27 cellular contexts compared by ENCODE assay signal in genomic region chr5:41776435-41776834, GRCh38.
A peak's percentile ranks its signal among the peaks of the same experiment; 100 is the strongest.
DNase-seq lines count a peak whose midpoint lies in the region; ATAC-seq and TF ChIP-seq lines count a peak whose summit lies in the region.
"Had no signal": no experiment of that assay in that cellular context is flagged by ENCODE, and none has a peak within 500 bp of the region (broad histone marks: within the 10 kb centered on the region; RNA-seq: fewer than 3 reads in every experiment).

No MANE protein-coding gene starts in this region.

- H3K27ac Mint-ChIP-seq in activated CD4-positive, alpha-beta T cell treated with anti-CD3 and anti-CD28 coated beads for 36 hours: no peak overlapping the region
- H3K27ac Mint-ChIP-seq: activated CD8-positive, alpha-beta memory T cell treated with anti-CD3 and anti-CD28 coated beads, Interleukin-2, amount 10 ng/mL, durations not matched to agents 7 days and 5 days; activated T-helper 1 cell treated with anti-CD3 and anti-CD28 coated beads, Interleukin-12 subunit alpha, Interleukin-12 subunit beta, Interleukin-2, Interleukin-4 antibody, amounts not matched to agents 30 ng/mL and 10 ng/mL and 1 ng/mL, durations not matched to agents 14 hours and 24 hours and 36 hours; CD4-positive, CD25-positive, alpha-beta regulatory T cell; naive B cell; stimulated activated memory B cell treated with anti-CD40 and anti-IgM and Interleukin-4, amounts not matched to agents 10 μg/mL and 1 μg/mL and 100 μg/mL, for 72 hours had no signal

- no peaks in the 10 kb centered on the region for H3K36me3 ChIP-seq in tibial artery
- H3K36me3 ChIP-seq: suprapubic skin, vagina had no signal

- peaks cover 9% of the 10 kb centered on the region for H3K4me1 Mint-ChIP-seq in activated CD4-positive, alpha-beta T cell treated with anti-CD3 and anti-CD28 coated beads for 36 hours
- H3K4me1 Mint-ChIP-seq: stimulated activated memory B cell treated with anti-CD40 and anti-IgM and Interleukin-4, amounts not matched to agents 10 μg/mL and 1 μg/mL and 100 μg/mL, for 72 hours had no signal

- H3K27ac ChIP-seq in coronary artery: peak overlapping the region; percentile 29 to 44
- H3K27ac ChIP-seq in tibial artery: peak overlapping the region; percentile 9 to 44
- H3K27ac ChIP-seq: esophagus squamous epithelium, spleen, suprapubic skin, vagina had no signal

- H3K9me3 ChIP-seq in tibial artery: no peaks in the 10 kb centered on the region
- H3K9me3 ChIP-seq: esophagus squamous epithelium, spleen, suprapubic skin, vagina had no signal

- no peak overlapping the region for H3K4me3 Mint-ChIP-seq in activated CD4-positive, alpha-beta T cell treated with anti-CD3 and anti-CD28 coated beads for 36 hours
- H3K4me3 Mint-ChIP-seq: activated CD8-positive, alpha-beta memory T cell treated with anti-CD3 and anti-CD28 coated beads, Interleukin-2, amount 10 ng/mL, durations not matched to agents 7 days and 5 days; activated T-helper 1 cell treated with anti-CD3 and anti-CD28 coated beads, Interleukin-12 subunit alpha, Interleukin-12 subunit beta, Interleukin-2, Interleukin-4 antibody, amounts not matched to agents 30 ng/mL and 10 ng/mL and 1 ng/mL, durations not matched to agents 14 hours and 24 hours and 36 hours; naive B cell; stimulated activated memory B cell treated with anti-CD40 and anti-IgM and Interleukin-4, amounts not matched to agents 10 μg/mL and 1 μg/mL and 100 μg/mL, for 72 hours had no signal

- no peak for TF ChIP-seq CTCF in coronary artery (IDR thresholded peaks at IDR 0.05)
- TF ChIP-seq CTCF in tibial artery (IDR thresholded peaks at IDR 0.05): no peak

- POLR2A ChIA-PET in activated CD4-positive, alpha-beta T cell treated with anti-CD3 and anti-CD28 coated beads for 36 hours (lab: Charles Lee): no interaction called here

- no peaks in the 10 kb centered on the region for H3K27me3 ChIP-seq in tibial artery
- H3K27me3 ChIP-seq: esophagus squamous epithelium, spleen, suprapubic skin, vagina had no signal

- DNase-seq in LHCN-M2 (ENCODE audit: low read depth): peak; percentile 39
- no peak for DNase-seq in coronary artery (ENCODE audit: low spot score)
- DNase-seq in iris pigment epithelial cell (ENCODE audit: low read depth): peak; percentile 11
- no peak for DNase-seq in tibial artery
- no peak for DNase-seq in activated CD4-positive, alpha-beta T cell treated with anti-CD3 and anti-CD28 coated beads for 36 hours
- DNase-seq: activated CD4-positive, alpha-beta T cell treated with anti-CD3 and anti-CD28 coated beads, Interleukin-2, amount 50 U/mL, for 1 hour; activated CD8-positive, alpha-beta memory T cell treated with anti-CD3 and anti-CD28 coated beads, Interleukin-2, amount 10 ng/mL, durations not matched to agents 7 days and 5 days; activated naive CD4-positive, alpha-beta T cell treated with anti-CD3 and anti-CD28 coated beads, Interleukin-2, amount 50 U/mL, for 16 hours; CD4-positive, CD25-positive, alpha-beta regulatory T cell; effector CD8-positive, alpha-beta T cell; esophagus squamous epithelium; head of caudate nucleus; mesendoderm; naive B cell; NCI-H1105; NCI-H2081 treated with DMSO at 0.1 percent for 48 hours; NCI-H345; NCI-H774; occipital lobe; spleen; stimulated activated CD4-positive, alpha-beta T cell treated with anti-CD3 and anti-CD28 coated beads, Interleukin-4, amount 100 ng/mL, for 1 hour had no signal

- ATAC-seq in activated CD4-positive, CD25-positive, alpha-beta regulatory T cell treated with anti-CD3 and anti-CD28 coated beads, Interleukin-2, amount 50 U/mL, for 24 hours: no peak
- ATAC-seq in activated CD4-positive, alpha-beta T cell treated with anti-CD3 and anti-CD28 coated beads for 36 hours: no peak
- no peak for ATAC-seq in HG03571 (IDR thresholded peaks at IDR 0.05; ENCODE audit: unreplicated experiment)
- ATAC-seq: activated CD8-positive, alpha-beta memory T cell treated with anti-CD3 and anti-CD28 coated beads, Interleukin-2, amount 10 ng/mL, durations not matched to agents 7 days and 5 days; stimulated activated memory B cell treated with anti-CD40 and anti-IgM and Interleukin-4, amounts not matched to agents 10 μg/mL and 1 μg/mL and 100 μg/mL, for 72 hours had no signal

- H3K4me1 ChIP-seq in tibial artery: peaks cover 0 to 22% (median 0%) of the 10 kb centered on the region in 4 donors
- H3K4me1 ChIP-seq: esophagus squamous epithelium, spleen, suprapubic skin, vagina had no signal

- intact Hi-C loops in tibial artery (cut with DNase I; ENCODE audit: low total_unique reads): no loop called here
- intact Hi-C loops in activated CD4-positive, alpha-beta T cell treated with anti-CD3 and anti-CD28 coated beads for 36 hours (cut with DNase I, micrococcal nuclease): no loop called here

- CTCF ChIA-PET in activated CD4-positive, alpha-beta T cell treated with anti-CD3 and anti-CD28 coated beads for 36 hours (lab: Charles Lee): no interaction called here

- H3K36me3 Mint-ChIP-seq in activated CD4-positive, alpha-beta T cell treated with anti-CD3 and anti-CD28 coated beads for 36 hours (ENCODE audit: low read depth): peaks cover 47% of the 10 kb centered on the region

- peak overlapping the region; percentile 25 for H3K4me3 ChIP-seq in coronary artery
- H3K4me3 ChIP-seq in tibial artery: no peak overlapping the region
- H3K4me3 ChIP-seq: esophagus squamous epithelium, spleen, suprapubic skin, vagina had no signal

- H3K9me3 Mint-ChIP-seq in activated CD4-positive, alpha-beta T cell treated with anti-CD3 and anti-CD28 coated beads for 36 hours (ENCODE audit: low read depth): no peaks in the 10 kb centered on the region
- H3K9me3 Mint-ChIP-seq: activated T-helper 1 cell treated with anti-CD3 and anti-CD28 coated beads, Interleukin-12 subunit alpha, Interleukin-12 subunit beta, Interleukin-2, Interleukin-4 antibody, amounts not matched to agents 30 ng/mL and 10 ng/mL and 1 ng/mL, durations not matched to agents 14 hours and 24 hours and 36 hours; naive B cell; stimulated activated memory B cell treated with anti-CD40 and anti-IgM and Interleukin-4, amounts not matched to agents 10 μg/mL and 1 μg/mL and 100 μg/mL, for 72 hours had no signal

- no peaks in the 10 kb centered on the region for H3K27me3 Mint-ChIP-seq in activated CD4-positive, alpha-beta T cell treated with anti-CD3 and anti-CD28 coated beads for 36 hours
- H3K27me3 Mint-ChIP-seq: activated CD8-positive, alpha-beta memory T cell treated with anti-CD3 and anti-CD28 coated beads, Interleukin-2, amount 10 ng/mL, durations not matched to agents 7 days and 5 days; CD4-positive, CD25-positive, alpha-beta regulatory T cell; naive B cell; stimulated activated memory B cell treated with anti-CD40 and anti-IgM and Interleukin-4, amounts not matched to agents 10 μg/mL and 1 μg/mL and 100 μg/mL, for 72 hours had no signal

Comparison
In these comparisons a context has a peak if more than half of its experiments do, and no peak if none do; other contexts are left out.
1. DNase-seq: peak in LHCN-M2 (single experiment) and iris pigment epithelial cell (single experiment); none in coronary artery (single experiment), tibial artery (0 of 2) and activated CD4-positive, alpha-beta T cell treated with anti-CD3 and anti-CD28 coated beads for 36 hours (single experiment).